In genomic region chr10:1366811-1367425, GRCh38 we compare ENCODE assay signal across 21 cellular contexts.
"Had no signal": no experiment of that assay in that cellular context is flagged by ENCODE, and none has a peak within 500 bp of the region (broad histone marks: within the 10 kb centered on the region; RNA-seq: fewer than 3 reads in every experiment).

No MANE protein-coding gene starts in this region.

- H3K36me3 ChIP-seq: breast epithelium, gastrocnemius medialis, sigmoid colon, transverse colon had no signal

- ATAC-seq: activated T-cell treated with anti-CD3 and anti-CD28 coated beads, Interleukin-2, amount 50 U/mL, for 72 hours; gastrocnemius medialis; naive thymus-derived CD4-positive, alpha-beta T cell; stimulated activated naive B cell treated with anti-CD40 and anti-IgM and Interleukin-4, amounts not matched to agents 10 μg/mL and 1 μg/mL and 100 μg/mL, for 72 hours had no signal

- H3K4me3 ChIP-seq: breast epithelium, gastrocnemius medialis, lung, sigmoid colon, smooth muscle cell, transverse colon had no signal

- H3K9me3 ChIP-seq: gastrocnemius medialis, sigmoid colon, transverse colon had no signal

- H3K4me1 ChIP-seq: breast epithelium, gastrocnemius medialis, sigmoid colon, transverse colon had no signal

- H3K27me3 ChIP-seq: gastrocnemius medialis, sigmoid colon, transverse colon had no signal

- DNase-seq: activated CD4-positive, alpha-beta T cell treated with anti-CD3 and anti-CD28 coated beads for 1 hour; activated CD4-positive, alpha-beta T cell treated with anti-CD3 and anti-CD28 coated beads, Interleukin-2, amount 50 U/mL, for 1 hour; activated effector memory CD4-positive, alpha-beta T cell treated with Interleukin-2 at 50 U/mL for 16 hours; activated naive CD4-positive, alpha-beta T cell treated with anti-CD3 and anti-CD28 coated beads for 36 hours; activated naive CD8-positive, alpha-beta T cell treated with anti-CD3 and anti-CD28 coated beads, Interleukin-2, amount 10 ng/mL, durations not matched to agents 7 days and 5 days; activated T-cell treated with anti-CD3 and anti-CD28 coated beads, Interleukin-2, amount 50 U/mL, for 72 hours; amniotic stem cell; cerebellar nuclear complex; effector memory CD4-positive, alpha-beta T cell; gastrocnemius medialis; hypothalamus; islet precursor cell; naive thymus-derived CD4-positive, alpha-beta T cell; sigmoid colon; stimulated activated CD4-positive, alpha-beta T cell treated with anti-CD3 and anti-CD28 coated beads, Interleukin-15, amount 100 ng/mL, for 24 hours; stimulated activated naive B cell treated with anti-CD40 and anti-IgM and Interleukin-4, amounts not matched to agents 10 μg/mL and 1 μg/mL and 100 μg/mL, for 72 hours; T-helper 9 cell; transverse colon had no signal

- H3K27ac ChIP-seq: breast epithelium, gastrocnemius medialis, sigmoid colon, transverse colon had no signal
